Comparison of ENCODE assay signal across 15 cellular contexts in genomic region chr6:139690007-139690406, GRCh38.
DNase-seq lines count a peak whose midpoint lies in the region; ATAC-seq, FAIRE-seq and TF ChIP-seq lines count a peak whose summit lies in the region.
"Had no signal": no experiment of that assay in that cellular context is flagged by ENCODE, and none has a peak within 500 bp of the region (broad histone marks: within the 10 kb centered on the region; RNA-seq: fewer than 3 reads in every experiment).

No MANE protein-coding gene starts in this region.

- ATAC-seq in mucosa of descending colon, result peak; percentile 38
- ATAC-seq in stimulated activated naive B cell treated with anti-CD40 and anti-IgM and Interleukin-4, amounts not matched to agents 10 μg/mL and 1 μg/mL and 100 μg/mL, for 72 hours (replicated peaks), result no peak
- ATAC-seq in activated T-cell treated with anti-CD3 and anti-CD28 coated beads, Interleukin-2, amount 50 U/mL, for 4 hours, result no peak
- ATAC-seq: HepG2 had no signal

- TF ChIP-seq CTCF in endothelial cell of umbilical vein (IDR thresholded peaks at IDR 0.05; ENCODE audit: extremely low read depth in 1 of 2, insufficient read depth in 1 of 2, low read depth in 1 of 2, low read length in 2 of 2) (no peak), mucosa of descending colon (IDR thresholded peaks at IDR 0.05) (no peak), ascending aorta (IDR thresholded peaks at IDR 0.05) (no peak)

- H3K36me3 ChIP-seq in SK-N-MC (ENCODE audit: insufficient read depth, low read length) (no peaks in the 10 kb centered on the region), endothelial cell of umbilical vein (ENCODE audit: control insufficient read depth in 2 of 2, extremely low read depth in 1 of 2, insufficient read depth in 2 of 2, low read length in 2 of 2) (no peaks in the 10 kb centered on the region), mucosa of descending colon (ENCODE audit: low read depth) (no peaks in the 10 kb centered on the region), ascending aorta (no peaks in the 10 kb centered on the region)
- H3K36me3 ChIP-seq: BE2C, HAP-1 had no signal

- H3K27me3 Mint-ChIP-seq in stimulated activated naive B cell treated with anti-CD40 and anti-IgM and Interleukin-4, amounts not matched to agents 10 μg/mL and 1 μg/mL and 100 μg/mL, for 72 hours, result peaks cover 3 to 10% of the 10 kb centered on the region in 2 donors
- H3K27me3 Mint-ChIP-seq in activated T-cell treated with anti-CD3 and anti-CD28 coated beads, Interleukin-2, amount 50 U/mL, for 4 hours (ENCODE audit: low read depth), result peaks cover 2% of the 10 kb centered on the region

- FAIRE-seq in endothelial cell of umbilical vein (lab: Jason Lieb, UNC), result peak; percentile 15
- FAIRE-seq: A204.1, H1, HepG2 had no signal

- BruUV-seq in endothelial cell of umbilical vein (replicated peaks; lab: Mats Ljungman, UMichigan), result no TSS peak

- dilution Hi-C loops in endothelial cell of umbilical vein (cut with MboI; ENCODE audit: extremely low pct_ligation_motif_present, low sequenced_read_pairs), result no loop called here

- no peaks in the 10 kb centered on the region for H3K27me3 ChIP-seq in endothelial cell of umbilical vein (ENCODE audit: control insufficient read depth in 2 of 2, insufficient read depth in 2 of 2, low read length in 2 of 2)
- H3K27me3 ChIP-seq in ascending aorta, result no peaks in the 10 kb centered on the region
- H3K27me3 ChIP-seq: BE2C had no signal

- H3K9me1 ChIP-seq in endothelial cell of umbilical vein (replicated peaks; ENCODE audit: control insufficient read depth, extremely low read depth, insufficient read depth, low read length), result no peaks in the 10 kb centered on the region

- H3K9me3 Mint-ChIP-seq in stimulated activated naive B cell treated with anti-CD40 and anti-IgM and Interleukin-4, amounts not matched to agents 10 μg/mL and 1 μg/mL and 100 μg/mL, for 72 hours, result no peaks in the 10 kb centered on the region
- H3K9me3 Mint-ChIP-seq in activated T-cell treated with anti-CD3 and anti-CD28 coated beads, Interleukin-2, amount 50 U/mL, for 4 hours, result no peaks in the 10 kb centered on the region
- H3K9me3 Mint-ChIP-seq: CD4-positive, alpha-beta memory T cell had no signal

- TF ChIP-seq POLR2A in endothelial cell of umbilical vein (IDR thresholded peaks at IDR 0.05; ENCODE audit: low read depth, low read length), result no peak

- peak overlapping the region; percentile 16 for H3K27ac Mint-ChIP-seq in stimulated activated naive B cell treated with anti-CD40 and anti-IgM and Interleukin-4, amounts not matched to agents 10 μg/mL and 1 μg/mL and 100 μg/mL, for 72 hours
- H3K27ac Mint-ChIP-seq: CD4-positive, alpha-beta memory T cell had no signal

- no peaks in the 10 kb centered on the region for H3K79me2 ChIP-seq in endothelial cell of umbilical vein (ENCODE audit: control insufficient read depth, insufficient read depth, low read length)

- peak overlapping the region; percentile 80; the same call in 1 of the 2 replicates for H3K27ac ChIP-seq in SK-N-MC
- H3K27ac ChIP-seq in endothelial cell of umbilical vein (ENCODE audit: insufficient read depth, low read depth, low read length), result no peak overlapping the region
- no peak overlapping the region for H3K27ac ChIP-seq in ascending aorta
- H3K27ac ChIP-seq: C4-2B had no signal

- no peaks in the 10 kb centered on the region for H4K20me1 ChIP-seq in endothelial cell of umbilical vein (replicated peaks; ENCODE audit: control insufficient read depth, extremely low read depth, insufficient read depth, low read length)

- intact Hi-C loops in endothelial cell of umbilical vein (cut with micrococcal nuclease), result no loop called here
- intact Hi-C loops in mucosa of descending colon (cut with DNase I, micrococcal nuclease), result no loop called here
- intact Hi-C loops in ascending aorta (cut with DNase I), result no loop called here

- peak overlapping the region; percentile 4 for H3K9ac ChIP-seq in SK-N-MC (ENCODE audit: insufficient read length)
- H3K9ac ChIP-seq in endothelial cell of umbilical vein (replicated peaks; ENCODE audit: extremely low read depth, insufficient read depth, low read length), result no peak overlapping the region

- DNase-seq in SK-N-MC (ENCODE audit: low read depth, low spot score) (no peak), endothelial cell of umbilical vein (ENCODE audit: low read depth, low spot score) (no peak), mucosa of descending colon (no peak), ascending aorta (ENCODE audit: low spot score in 2 of 2) (no peak), DMS53 treated with DMSO at 0.1 percent for 48 hours (lab: John Stamatoyannopoulos, UW; ENCODE audit: unreplicated experiment) (no peak)
- DNase-seq in stimulated activated naive B cell treated with anti-CD40 and anti-IgM and Interleukin-4, amounts not matched to agents 10 μg/mL and 1 μg/mL and 100 μg/mL, for 72 hours, result no peak
- DNase-seq in activated T-cell treated with anti-CD3 and anti-CD28 coated beads, Interleukin-2, amount 50 U/mL, for 4 hours, result no peak
- DNase-seq: BE2C; Caco-2; CD4-positive, alpha-beta memory T cell had no signal

- POLR2A ChIA-PET in endothelial cell of umbilical vein (lab: Charles Lee), result no interaction called here

- H3K36me3 Mint-ChIP-seq in stimulated activated naive B cell treated with anti-CD40 and anti-IgM and Interleukin-4, amounts not matched to agents 10 μg/mL and 1 μg/mL and 100 μg/mL, for 72 hours, result no peaks in the 10 kb centered on the region
- no peaks in the 10 kb centered on the region for H3K36me3 Mint-ChIP-seq in activated T-cell treated with anti-CD3 and anti-CD28 coated beads, Interleukin-2, amount 50 U/mL, for 4 hours (ENCODE audit: insufficient read depth)
- H3K36me3 Mint-ChIP-seq: CD4-positive, alpha-beta memory T cell had no signal

- H3K4me1 ChIP-seq in endothelial cell of umbilical vein (ENCODE audit: control insufficient read depth, extremely low read depth, insufficient read depth, low read length) (no peaks in the 10 kb centered on the region), mucosa of descending colon (ENCODE audit: low read depth) (no peaks in the 10 kb centered on the region), ascending aorta (peaks cover 0 to 3% of the 10 kb centered on the region in 2 donors)
- H3K4me1 ChIP-seq: BE2C had no signal

- H3K9me3 ChIP-seq in SK-N-MC (ENCODE audit: low read depth, low read length), result no peaks in the 10 kb centered on the region
- H3K9me3 ChIP-seq in endothelial cell of umbilical vein (replicated peaks; ENCODE audit: control insufficient read depth, insufficient read depth, low read length), result no peaks in the 10 kb centered on the region
- no peaks in the 10 kb centered on the region for H3K9me3 ChIP-seq in mucosa of descending colon
- H3K9me3 ChIP-seq in ascending aorta, result no peaks in the 10 kb centered on the region
- H3K9me3 ChIP-seq: BE2C, HAP-1 had no signal

- H3K4me3 ChIP-seq in SK-N-MC (peak overlapping the region; percentile 48), endothelial cell of umbilical vein (replicated peaks in 1 of 3; ENCODE audit: insufficient read depth in 1 of 3, low read depth in 1 of 3, low read length in 3 of 3) (no peak overlapping the region), mucosa of descending colon (no peak overlapping the region), ascending aorta (no peak overlapping the region)
- H3K4me3 ChIP-seq: HAP-1 had no signal

- CTCF ChIA-PET in endothelial cell of umbilical vein (lab: Charles Lee), result no interaction called here

- no peak overlapping the region for H3K4me3 Mint-ChIP-seq in stimulated activated naive B cell treated with anti-CD40 and anti-IgM and Interleukin-4, amounts not matched to agents 10 μg/mL and 1 μg/mL and 100 μg/mL, for 72 hours
- no peak overlapping the region for H3K4me3 Mint-ChIP-seq in activated T-cell treated with anti-CD3 and anti-CD28 coated beads, Interleukin-2, amount 50 U/mL, for 4 hours
- H3K4me3 Mint-ChIP-seq: CD4-positive, alpha-beta memory T cell had no signal

- no peaks in the 10 kb centered on the region for H3K4me1 Mint-ChIP-seq in stimulated activated naive B cell treated with anti-CD40 and anti-IgM and Interleukin-4, amounts not matched to agents 10 μg/mL and 1 μg/mL and 100 μg/mL, for 72 hours
- peaks cover 3% of the 10 kb centered on the region for H3K4me1 Mint-ChIP-seq in activated T-cell treated with anti-CD3 and anti-CD28 coated beads, Interleukin-2, amount 50 U/mL, for 4 hours (ENCODE audit: low read depth)

- no peak overlapping the region for H3K4me2 ChIP-seq in endothelial cell of umbilical vein (ENCODE audit: insufficient read depth, low read length)

- H2AFZ ChIP-seq in endothelial cell of umbilical vein (ENCODE audit: low read depth, low read length), result no peak overlapping the region

TF ChIP-seq in endothelial cell of umbilical vein, 7 proteins besides CTCF, POLR2A, EP300 and RAD21:
- no peak for TF ChIP-seq FOS (IDR thresholded peaks at IDR 0.05; ENCODE audit: borderline replicate concordance, insufficient read depth, low read length)
